ENCODE assay signal across 8 cellular contexts in genomic region chr7:120792091-120792860, GRCh38.
DNase-seq lines count a peak whose midpoint lies in the region; ATAC-seq, FAIRE-seq and TF ChIP-seq lines count a peak whose summit lies in the region.

No MANE protein-coding gene starts in this region.

- H3K4me3 ChIP-seq in WI38 (ENCODE audit: low read depth, low read length) = no peak overlapping the region
- no peak overlapping the region for H3K4me3 ChIP-seq in bronchial epithelial cell (ENCODE audit: low read depth, low read length)
- no peak overlapping the region for H3K4me3 ChIP-seq in kidney epithelial cell (ENCODE audit: low read depth, low read length)

- TF ChIP-seq CTCF in WI38 (IDR thresholded peaks at IDR 0.05; ENCODE audit: low read depth, low read length) (peak; percentile 98), bronchial epithelial cell (IDR thresholded peaks at IDR 0.05; ENCODE audit: insufficient read depth, low read length, severe bottlenecking) (peak; percentile 92), kidney epithelial cell (IDR thresholded peaks at IDR 0.05; ENCODE audit: insufficient read depth, low read length, poor library complexity, severe bottlenecking) (peak; percentile 93)

- no peaks in the 10 kb centered on the region for H3K27me3 ChIP-seq in bronchial epithelial cell (ENCODE audit: control insufficient read depth, insufficient read depth, low read length)
- H3K27me3 ChIP-seq in kidney epithelial cell (ENCODE audit: control insufficient read depth, insufficient read depth, low read length) = no peaks in the 10 kb centered on the region

- DNase-seq in SHP77 (lab: John Stamatoyannopoulos, UW) (peak; percentile 38 to 43), SHP77 treated with DMSO at 0.1 percent for 48 hours (lab: John Stamatoyannopoulos, UW) (no peak), NCI-H1092 treated with DMSO at 0.1 percent for 48 hours (lab: John Stamatoyannopoulos, UW) (peak; percentile 49), bronchial epithelial cell (ENCODE audit: low read depth) (peak; percentile 51), kidney epithelial cell (ENCODE audit: low read depth) (peak; percentile 28)
- peak; percentile 30 for DNase-seq in stimulated activated CD4-positive, alpha-beta T cell treated with anti-CD3 and anti-CD28 coated beads, Interleukin-2, amount 100 ng/mL, for 4 hours (ENCODE audit: low read depth)

- FAIRE-seq in bronchial epithelial cell (lab: Jason Lieb, UNC) = no peak

- peak; percentile 95 for ATAC-seq in HG02623 (IDR thresholded peaks at IDR 0.05; ENCODE audit: unreplicated experiment)

- H3K36me3 ChIP-seq in bronchial epithelial cell (ENCODE audit: control insufficient read depth, insufficient read depth, low read length) (no peaks in the 10 kb centered on the region), kidney epithelial cell (ENCODE audit: control insufficient read depth, insufficient read depth, low read length) (no peaks in the 10 kb centered on the region)
